ENCODE assay signal across 8 cellular contexts in the genomic region with DNA sequence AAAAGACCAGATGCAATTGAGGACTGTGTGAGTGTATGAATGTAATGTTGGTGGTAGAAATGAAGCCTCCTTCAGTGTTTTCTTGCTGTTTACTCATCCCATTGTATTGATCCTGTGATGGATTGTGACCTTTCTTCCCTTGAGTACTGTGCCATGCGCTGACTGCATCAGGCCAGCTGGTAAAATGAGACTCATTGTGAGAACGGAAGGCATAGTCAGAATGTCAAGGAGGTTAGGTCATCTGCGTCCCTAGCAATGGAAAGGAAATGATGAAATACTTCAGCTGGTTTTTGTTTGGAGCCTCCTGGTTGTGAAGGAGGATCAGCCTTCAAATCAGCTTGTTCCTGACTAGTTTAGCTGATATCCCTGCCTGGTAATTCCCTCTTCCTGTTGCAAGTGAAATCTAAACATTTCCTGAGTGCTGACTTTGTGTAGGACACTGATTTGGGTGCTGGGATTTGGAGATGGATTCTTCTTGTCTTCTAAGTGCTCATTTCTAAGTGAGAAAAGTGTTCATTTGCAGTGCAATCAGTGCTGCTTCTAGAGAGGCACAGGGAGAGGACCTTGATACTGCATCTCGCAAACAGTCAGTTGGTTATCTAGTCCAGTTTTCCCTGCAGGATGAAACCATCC. TPM values are rescaled to one million over a fixed set of nuclear protein-coding genes. Genes with fewer than 3 reads are reported as not detected.
A peak's percentile ranks its signal among the peaks of the same experiment; 100 is the strongest.
DNase-seq lines count a peak whose midpoint lies in the region; ATAC-seq and TF ChIP-seq lines count a peak whose summit lies in the region.

No MANE protein-coding gene starts in this region.

- intact Hi-C loops in lower leg skin (cut with DNase I; ENCODE audit: low total_unique reads): no loop called here

- H3K27me3 Mint-ChIP-seq in activated T-cell treated with anti-CD3 and anti-CD28 coated beads, Interleukin-2, amount 50 U/mL, for 72 hours (ENCODE audit: low read depth): no peaks in the 10 kb centered on the region
- H3K27me3 Mint-ChIP-seq in stimulated activated naive B cell treated with anti-CD40 and anti-IgM and Interleukin-4, amounts not matched to agents 10 μg/mL and 1 μg/mL and 100 μg/mL, for 72 hours: no peaks in the 10 kb centered on the region

- H3K4me3 ChIP-seq in hepatocyte (no peak overlapping the region), lower leg skin (ENCODE audit: low read depth, poor library complexity, severe bottlenecking) (no peak overlapping the region)

- no peak overlapping the region for H2AFZ ChIP-seq in hepatocyte

- H3K79me2 ChIP-seq in hepatocyte: no peaks in the 10 kb centered on the region

- H3K27ac ChIP-seq in hepatocyte: peak overlapping the region; percentile 63

- H3K27me3 ChIP-seq in hepatocyte: no peaks in the 10 kb centered on the region

- no peaks in the 10 kb centered on the region for H3K36me3 ChIP-seq in hepatocyte (replicated peaks; ENCODE audit: insufficient read depth, low read depth)

- no peak for TF ChIP-seq CTCF in hepatocyte (IDR thresholded peaks at IDR 0.05; ENCODE audit: poor library complexity)
- TF ChIP-seq CTCF in lower leg skin (IDR thresholded peaks at IDR 0.05): no peak

- DNase-seq in DMS53 treated with DMSO at 0.1 percent for 48 hours (lab: John Stamatoyannopoulos, UW; ENCODE audit: unreplicated experiment): peak; percentile 73
- peak; percentile 20 for DNase-seq in NCI-H1092 (lab: John Stamatoyannopoulos, UW)
- peak; percentile 71 to 76 for DNase-seq in activated T-cell treated with anti-CD3 and anti-CD28 coated beads, Interleukin-2, amount 50 U/mL, for 72 hours
- DNase-seq in hepatocyte (ENCODE audit: low spot score): peak; percentile 57
- no peak for DNase-seq in stimulated activated naive B cell treated with anti-CD40 and anti-IgM and Interleukin-4, amounts not matched to agents 10 μg/mL and 1 μg/mL and 100 μg/mL, for 72 hours
- DNase-seq in lower leg skin (ENCODE audit: low spot score in 2 of 2): no peak
- DNase-seq in occipital lobe (lab: John Stamatoyannopoulos, UW): no peak

- H3K4me1 ChIP-seq in hepatocyte (ENCODE audit: insufficient read depth): peaks cover 11% of the 10 kb centered on the region

- peak overlapping the region; percentile 50 to 59 for H3K4me3 Mint-ChIP-seq in activated T-cell treated with anti-CD3 and anti-CD28 coated beads, Interleukin-2, amount 50 U/mL, for 72 hours
- no peak overlapping the region for H3K4me3 Mint-ChIP-seq in stimulated activated naive B cell treated with anti-CD40 and anti-IgM and Interleukin-4, amounts not matched to agents 10 μg/mL and 1 μg/mL and 100 μg/mL, for 72 hours

- H3K9me3 Mint-ChIP-seq in activated T-cell treated with anti-CD3 and anti-CD28 coated beads, Interleukin-2, amount 50 U/mL, for 72 hours: peaks cover 4 to 10% of the 10 kb centered on the region in 2 donors
- peaks cover 4 to 9% of the 10 kb centered on the region in 2 donors for H3K9me3 Mint-ChIP-seq in stimulated activated naive B cell treated with anti-CD40 and anti-IgM and Interleukin-4, amounts not matched to agents 10 μg/mL and 1 μg/mL and 100 μg/mL, for 72 hours

- no peak for TF ChIP-seq POLR2A in lower leg skin (IDR thresholded peaks at IDR 0.05)

- H3K9me2 ChIP-seq in hepatocyte (replicated peaks; ENCODE audit: insufficient read depth): no peaks in the 10 kb centered on the region

- H4K20me1 ChIP-seq in hepatocyte (ENCODE audit: insufficient read depth, poor library complexity, severe bottlenecking): no peaks in the 10 kb centered on the region

- ATAC-seq in activated T-cell treated with anti-CD3 and anti-CD28 coated beads, Interleukin-2, amount 50 U/mL, for 72 hours (replicated peaks in 1 of 2): peak; percentile 86
- ATAC-seq in stimulated activated naive B cell treated with anti-CD40 and anti-IgM and Interleukin-4, amounts not matched to agents 10 μg/mL and 1 μg/mL and 100 μg/mL, for 72 hours (replicated peaks): peak in 1 of 2 donors; percentile 21
- ATAC-seq in HG03469 (IDR thresholded peaks at IDR 0.05; ENCODE audit: unreplicated experiment): no peak

- peaks cover 62% of the 10 kb centered on the region for H3K4me1 Mint-ChIP-seq in activated T-cell treated with anti-CD3 and anti-CD28 coated beads, Interleukin-2, amount 50 U/mL, for 72 hours (ENCODE audit: low read depth)
- peaks cover 41 to 52% of the 10 kb centered on the region in 2 donors for H3K4me1 Mint-ChIP-seq in stimulated activated naive B cell treated with anti-CD40 and anti-IgM and Interleukin-4, amounts not matched to agents 10 μg/mL and 1 μg/mL and 100 μg/mL, for 72 hours

- no peaks in the 10 kb centered on the region for H3K9me3 ChIP-seq in hepatocyte (ENCODE audit: low read depth)

- peaks cover 17 to 25% of the 10 kb centered on the region in 2 donors for H3K36me3 Mint-ChIP-seq in activated T-cell treated with anti-CD3 and anti-CD28 coated beads, Interleukin-2, amount 50 U/mL, for 72 hours (ENCODE audit: insufficient read depth in 2 of 2)
- H3K36me3 Mint-ChIP-seq in stimulated activated naive B cell treated with anti-CD40 and anti-IgM and Interleukin-4, amounts not matched to agents 10 μg/mL and 1 μg/mL and 100 μg/mL, for 72 hours: peaks cover 2 to 9% of the 10 kb centered on the region in 2 donors

- peak overlapping the region; percentile 90 for H3K27ac Mint-ChIP-seq in activated T-cell treated with anti-CD3 and anti-CD28 coated beads, Interleukin-2, amount 50 U/mL, for 72 hours
- H3K27ac Mint-ChIP-seq in stimulated activated naive B cell treated with anti-CD40 and anti-IgM and Interleukin-4, amounts not matched to agents 10 μg/mL and 1 μg/mL and 100 μg/mL, for 72 hours: peak overlapping the region; percentile 28

- peak overlapping the region; percentile 18 for H3K4me2 ChIP-seq in hepatocyte

- 36% methylated on average over 4 of the region's 4 CpGs for WGBS in hepatocyte (ENCODE audit: low lambda C conversion rate, missing lambda C conversion rate)
- WGBS in lower leg skin, 2 donors: 52 to 53% methylated on average over 4 of the region's 4 CpGs

RNA-seq across cellular contexts. Expression of a gene that starts 35.5 kb away (rescaled TPM):
- 10 to 100 TPM; 84.2 to 99.5 TPM for total RNA-seq in activated T-cell treated with anti-CD3 and anti-CD28 coated beads, Interleukin-2, amount 50 U/mL, for 72 hours
- total RNA-seq in hepatocyte (not detected in 2 replicates), lower leg skin (1 to 10 TPM in 2 of 4 donors, under 1 TPM in 2; 0.27 to 2.5 (median 0.93) TPM), occipital lobe (1.1 TPM)
- not detected in 2 replicates for polyA plus RNA-seq in hepatocyte

Comparison
In these comparisons a context has a peak if more than half of its experiments do, and no peak if none do; other contexts are left out.
1. DNase-seq: peak in DMS53 treated with DMSO at 0.1 percent for 48 hours (single experiment), NCI-H1092 (single experiment), activated T-cell treated with anti-CD3 and anti-CD28 coated beads, Interleukin-2, amount 50 U/mL, for 72 hours (2 of 2) and hepatocyte (single experiment); none in stimulated activated naive B cell treated with anti-CD40 and anti-IgM and Interleukin-4, amounts not matched to agents 10 μg/mL and 1 μg/mL and 100 μg/mL, for 72 hours (single experiment), lower leg skin (0 of 2) and occipital lobe (single experiment).
2. H3K4me3 Mint-ChIP-seq: peak in activated T-cell treated with anti-CD3 and anti-CD28 coated beads, Interleukin-2, amount 50 U/mL, for 72 hours (2 of 2); none in stimulated activated naive B cell treated with anti-CD40 and anti-IgM and Interleukin-4, amounts not matched to agents 10 μg/mL and 1 μg/mL and 100 μg/mL, for 72 hours (0 of 2).
3. RNA of a gene that starts 35.5 kb away (total RNA-seq): 84.2 to 99.5 TPM in activated T-cell treated with anti-CD3 and anti-CD28 coated beads, Interleukin-2, amount 50 U/mL, for 72 hours; 0.27 to 2.5 TPM in lower leg skin, 1.1 TPM in occipital lobe (single experiment) and not detected in hepatocyte; every median in the first group is over 10 times any median in the second.